ENCODE assay signal across 14 cellular contexts in genomic region chr20:57167971-57168693, GRCh38.
DNase-seq lines count a peak whose midpoint lies in the region; ATAC-seq and TF ChIP-seq lines count a peak whose summit lies in the region.
"Had no signal": no experiment of that assay in that cellular context is flagged by ENCODE, and none has a peak within 500 bp of the region (broad histone marks: within the 10 kb centered on the region; RNA-seq: fewer than 3 reads in every experiment).

No MANE protein-coding gene starts in this region.

- no peak for TF ChIP-seq POLR2A in heart left ventricle (IDR thresholded peaks at IDR 0.05)

- no peaks in the 10 kb centered on the region for H3K4me1 Mint-ChIP-seq in chondrocyte (ENCODE audit: low read depth)
- H3K4me1 Mint-ChIP-seq: activated CD4-positive, alpha-beta T cell treated with anti-CD3 and anti-CD28 coated beads, Interleukin-2, amount 10 ng/mL, durations not matched to agents 7 days and 5 days; central memory CD8-positive, alpha-beta T cell had no signal

- peaks cover 0 to 14% (median 0%) of the 10 kb centered on the region in 12 donors for H3K4me1 ChIP-seq in heart left ventricle

- TF ChIP-seq CTCF in AG09309 (IDR thresholded peaks at IDR 0.05; ENCODE audit: control insufficient read depth, insufficient read depth, low read depth, low read length, missing control alignments) (no peak), heart left ventricle (IDR thresholded peaks at IDR 0.05) (no peak), chondrocyte (IDR thresholded peaks at IDR 0.05) (no peak)

- peak; percentile 5 for DNase-seq in AG09309 (ENCODE audit: low read depth)
- DNase-seq in MG63, result peak; percentile 81
- peak in 2 of 5 donors; percentile 25 to 58 for DNase-seq in heart left ventricle
- peak; percentile 76 for DNase-seq in posterior vena cava (ENCODE audit: low spot score)
- no peak for DNase-seq in activated T-cell treated with anti-CD3 and anti-CD28 coated beads, Interleukin-2, amount 50 U/mL, for 1 hour
- no peak for DNase-seq in DMS153 treated with DMSO at 0.1 percent for 48 hours (lab: John Stamatoyannopoulos, UW; ENCODE audit: unreplicated experiment)
- no peak for DNase-seq in chondrocyte (ENCODE audit: low spot score)
- DNase-seq: activated CD4-positive, alpha-beta T cell treated with anti-CD3 and anti-CD28 coated beads, Interleukin-2, amount 10 ng/mL, durations not matched to agents 7 days and 5 days; activated gamma-delta T cell treated with Interleukin-2 at 50 U/mL for 16 hours; GDM1; GOT3; NCI-H446 had no signal

- H3K9me3 ChIP-seq in MG63, result peaks cover 21% of the 10 kb centered on the region
- H3K9me3 ChIP-seq in heart left ventricle, result peaks cover 0 to 3% (median 0%) of the 10 kb centered on the region in 12 donors

- ATAC-seq in heart left ventricle, result peak; percentile 71 to 90 (median 75)
- no peak for ATAC-seq in GM18511 (IDR thresholded peaks at IDR 0.05; ENCODE audit: unreplicated experiment)

- intact Hi-C loops in heart left ventricle (cut with DNase I), result loop anchor here in 1 of 10 donors (5.0 kb wide), 1 partner anchor 94 kb away; no protein-coding TSS in a partner anchor
- intact Hi-C loops in posterior vena cava (cut with DNase I), result no loop called here

- H3K27me3 Mint-ChIP-seq in chondrocyte (ENCODE audit: low read depth), result peaks cover 3% of the 10 kb centered on the region
- H3K27me3 Mint-ChIP-seq: activated CD4-positive, alpha-beta T cell treated with anti-CD3 and anti-CD28 coated beads, Interleukin-2, amount 10 ng/mL, durations not matched to agents 7 days and 5 days had no signal

- H3K27me3 ChIP-seq in MG63 (no peaks in the 10 kb centered on the region), heart left ventricle (no peaks in the 10 kb centered on the region)

- no peak overlapping the region for H3K27ac Mint-ChIP-seq in chondrocyte (ENCODE audit: unreplicated experiment)
- H3K27ac Mint-ChIP-seq: activated CD4-positive, alpha-beta T cell treated with anti-CD3 and anti-CD28 coated beads, Interleukin-2, amount 10 ng/mL, durations not matched to agents 7 days and 5 days had no signal

- no peaks in the 10 kb centered on the region for H3K36me3 Mint-ChIP-seq in chondrocyte (ENCODE audit: low read depth)

- peaks cover 6% of the 10 kb centered on the region for H3K9me3 Mint-ChIP-seq in chondrocyte (ENCODE audit: low read depth)
- H3K9me3 Mint-ChIP-seq: activated CD4-positive, alpha-beta T cell treated with anti-CD3 and anti-CD28 coated beads, Interleukin-2, amount 10 ng/mL, durations not matched to agents 7 days and 5 days had no signal

- H3K4me3 ChIP-seq in AG09309 (ENCODE audit: control insufficient read depth, low read depth, low read length) (no peak overlapping the region), MG63 (no peak overlapping the region), heart left ventricle (no peak overlapping the region)

- H3K36me3 ChIP-seq in MG63 (peaks cover 11% of the 10 kb centered on the region), heart left ventricle (no peaks in the 10 kb centered on the region)

- WGBS in heart left ventricle, 4 donors, result 34 to 47% (median 43%) methylated on average over 25 to 26 of the region's 26 CpGs

- H3K27ac ChIP-seq in heart left ventricle, result peak overlapping the region; percentile 29 to 85 (median 60)

- H3K4me3 Mint-ChIP-seq in chondrocyte (ENCODE audit: unreplicated experiment), result no peak overlapping the region
- H3K4me3 Mint-ChIP-seq: activated CD4-positive, alpha-beta T cell treated with anti-CD3 and anti-CD28 coated beads, Interleukin-2, amount 10 ng/mL, durations not matched to agents 7 days and 5 days; central memory CD8-positive, alpha-beta T cell had no signal

Comparison
In these comparisons a context has a peak if more than half of its experiments do, and no peak if none do; other contexts are left out.
1. DNase-seq: peak in AG09309 (single experiment), MG63 (single experiment) and posterior vena cava (single experiment); none in activated T-cell treated with anti-CD3 and anti-CD28 coated beads, Interleukin-2, amount 50 U/mL, for 1 hour (single experiment), DMS153 treated with DMSO at 0.1 percent for 48 hours (single experiment) and chondrocyte (single experiment).